In the genomic region with DNA sequence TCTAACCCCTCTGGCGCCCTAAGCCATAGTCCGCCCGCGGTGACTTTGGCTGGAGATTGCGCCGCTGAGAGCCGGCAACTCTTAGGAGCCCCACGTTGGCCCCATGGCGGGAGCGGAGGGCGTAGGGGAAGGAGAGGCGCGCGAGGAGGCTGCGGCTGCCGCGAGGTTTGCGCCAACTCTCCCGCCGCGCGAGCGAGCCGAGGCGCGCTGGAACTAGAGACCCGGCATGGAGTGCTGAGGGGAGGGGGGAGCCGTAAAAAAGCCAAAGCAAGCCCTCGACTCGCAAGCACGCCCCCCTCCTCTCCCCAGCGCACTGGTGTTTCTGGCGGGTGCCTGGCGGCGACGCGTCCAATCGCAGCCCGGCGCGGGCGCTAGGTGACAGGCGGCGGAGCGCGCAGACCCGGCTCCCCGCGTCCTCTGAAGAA, we compare ENCODE assay signal across 10 cellular contexts. TPM values are rescaled to one million over a fixed set of nuclear protein-coding genes. Genes with fewer than 3 reads are reported as not detected.
A peak's percentile ranks its signal among the peaks of the same experiment; 100 is the strongest.
DNase-seq lines count a peak whose midpoint lies in the region; ATAC-seq and TF ChIP-seq lines count a peak whose summit lies in the region.
"Had no signal": no experiment of that assay in that cellular context is flagged by ENCODE, and none has a peak within 500 bp of the region (broad histone marks: within the 10 kb centered on the region; RNA-seq: fewer than 3 reads in every experiment).

A gene with protein sequence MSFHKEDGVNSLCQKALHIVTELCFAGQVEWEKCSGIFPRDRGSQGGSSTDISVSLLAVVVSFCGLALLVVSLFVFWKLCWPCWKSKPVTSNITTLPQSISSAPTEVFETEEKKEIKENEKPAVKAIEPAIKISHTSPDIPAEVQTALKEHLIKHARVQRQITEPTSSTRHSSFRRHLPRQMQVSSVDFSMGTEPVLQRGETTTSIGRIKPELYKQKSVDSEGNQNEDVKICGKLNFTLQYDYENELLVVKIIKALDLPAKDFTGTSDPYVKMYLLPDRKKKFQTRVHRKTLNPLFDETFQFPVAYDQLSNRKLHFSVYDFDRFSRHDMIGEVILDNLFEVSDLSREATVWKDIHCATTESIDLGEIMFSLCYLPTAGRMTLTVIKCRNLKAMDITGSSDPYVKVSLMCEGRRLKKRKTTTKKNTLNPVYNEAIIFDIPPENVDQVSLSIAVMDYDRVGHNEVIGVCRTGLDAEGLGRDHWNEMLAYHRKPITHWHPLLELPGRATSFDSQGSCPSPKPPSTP (minus strand): TSS at position 233 of the 425 bp plus-strand sequence. CDS start 297 bp downstream, outside the sequence.

- TF ChIP-seq CTCF in left ventricle myocardium inferior (IDR thresholded peaks at IDR 0.05; ENCODE audit: borderline replicate concordance): no peak

- H3K27me3 ChIP-seq in left ventricle myocardium inferior (ENCODE audit: low read depth): peaks cover 74% of the 10 kb centered on the region

- peaks cover 14% of the 10 kb centered on the region for H3K4me1 ChIP-seq in left ventricle myocardium inferior

- H3K36me3 ChIP-seq in left ventricle myocardium inferior: no peaks in the 10 kb centered on the region

- no peaks in the 10 kb centered on the region for H3K9me3 ChIP-seq in left ventricle myocardium inferior (replicated peaks)

- H3K27ac ChIP-seq in left ventricle myocardium inferior (replicated peaks): no peak within 1 kb of the TSS
- H3K27ac ChIP-seq: C4-2B had no signal

- intact Hi-C loops in left ventricle myocardium inferior (cut with micrococcal nuclease) (no loop called here), sciatic nerve (cut with DNase I) (no loop called here)

- H3K4me3 ChIP-seq in left ventricle myocardium inferior: peak within 1 kb of the TSS; percentile 65

- DNase-seq in NCI-H2107 treated with DMSO at 0.1 percent for 48 hours (lab: John Stamatoyannopoulos, UW; ENCODE audit: unreplicated experiment) (peak; percentile 9), NCI-H2107 (lab: John Stamatoyannopoulos, UW) (no peak), left ventricle myocardium inferior (no peak), sciatic nerve (ENCODE audit: low spot score) (no peak), NOMO-1 treated with DMSO at 0.1 percent for 48 hours (lab: John Stamatoyannopoulos, UW; ENCODE audit: unreplicated experiment) (no peak), RKO (ENCODE audit: low spot score) (no peak)

- ATAC-seq in SK-N-SH treated with all-trans-retinoic acid at 6 μM for 48 hours (peak; percentile 61), sciatic nerve (peak; percentile 61), GM21515 (IDR thresholded peaks at IDR 0.05; ENCODE audit: unreplicated experiment) (no peak)

TF ChIP-seq in SK-N-SH treated with all-trans-retinoic acid at 6 μM for 48 hours, 23 proteins besides CTCF, POLR2A, EP300 and RAD21:
- no peak for TF ChIP-seq ZNF70 (CRISPR knock-in tag; IDR thresholded peaks at IDR 0.05)
- no peak for TF ChIP-seq TCF4 (CRISPR knock-in tag; IDR thresholded peaks at IDR 0.05; ENCODE audit: borderline replicate concordance)
- no peak for TF ChIP-seq ZNF8 (CRISPR knock-in tag; IDR thresholded peaks at IDR 0.05)
- no peak for TF ChIP-seq TOX (CRISPR knock-in tag; IDR thresholded peaks at IDR 0.05; ENCODE audit: borderline replicate concordance)
- no peak for TF ChIP-seq ESRRG (CRISPR knock-in tag; IDR thresholded peaks at IDR 0.05)
- TF ChIP-seq, protein P1, sequence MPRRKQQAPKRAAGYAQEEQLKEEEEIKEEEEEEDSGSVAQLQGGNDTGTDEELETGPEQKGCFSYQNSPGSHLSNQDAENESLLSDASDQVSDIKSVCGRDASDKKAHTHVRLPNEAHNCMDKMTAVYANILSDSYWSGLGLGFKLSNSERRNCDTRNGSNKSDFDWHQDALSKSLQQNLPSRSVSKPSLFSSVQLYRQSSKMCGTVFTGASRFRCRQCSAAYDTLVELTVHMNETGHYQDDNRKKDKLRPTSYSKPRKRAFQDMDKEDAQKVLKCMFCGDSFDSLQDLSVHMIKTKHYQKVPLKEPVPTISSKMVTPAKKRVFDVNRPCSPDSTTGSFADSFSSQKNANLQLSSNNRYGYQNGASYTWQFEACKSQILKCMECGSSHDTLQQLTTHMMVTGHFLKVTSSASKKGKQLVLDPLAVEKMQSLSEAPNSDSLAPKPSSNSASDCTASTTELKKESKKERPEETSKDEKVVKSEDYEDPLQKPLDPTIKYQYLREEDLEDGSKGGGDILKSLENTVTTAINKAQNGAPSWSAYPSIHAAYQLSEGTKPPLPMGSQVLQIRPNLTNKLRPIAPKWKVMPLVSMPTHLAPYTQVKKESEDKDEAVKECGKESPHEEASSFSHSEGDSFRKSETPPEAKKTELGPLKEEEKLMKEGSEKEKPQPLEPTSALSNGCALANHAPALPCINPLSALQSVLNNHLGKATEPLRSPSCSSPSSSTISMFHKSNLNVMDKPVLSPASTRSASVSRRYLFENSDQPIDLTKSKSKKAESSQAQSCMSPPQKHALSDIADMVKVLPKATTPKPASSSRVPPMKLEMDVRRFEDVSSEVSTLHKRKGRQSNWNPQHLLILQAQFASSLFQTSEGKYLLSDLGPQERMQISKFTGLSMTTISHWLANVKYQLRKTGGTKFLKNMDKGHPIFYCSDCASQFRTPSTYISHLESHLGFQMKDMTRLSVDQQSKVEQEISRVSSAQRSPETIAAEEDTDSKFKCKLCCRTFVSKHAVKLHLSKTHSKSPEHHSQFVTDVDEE (CRISPR knock-in tag; IDR thresholded peaks at IDR 0.05): no peak
- no peak for TF ChIP-seq ARNTL (CRISPR knock-in tag; IDR thresholded peaks at IDR 0.05; ENCODE audit: borderline replicate concordance, low read depth)
- TF ChIP-seq SNAI2 (CRISPR knock-in tag; IDR thresholded peaks at IDR 0.05): no peak
- TF ChIP-seq ZC3H10 (CRISPR knock-in tag; IDR thresholded peaks at IDR 0.05): no peak
- TF ChIP-seq ZNF565 (CRISPR knock-in tag; conservative IDR thresholded peaks at IDR 0.05; ENCODE audit: low read depth): no peak
- TF ChIP-seq ZFP30 (CRISPR knock-in tag; IDR thresholded peaks at IDR 0.05): no peak
- TF ChIP-seq OSR1 (CRISPR knock-in tag; IDR thresholded peaks at IDR 0.05): no peak
- TF ChIP-seq ISL1 (CRISPR knock-in tag; IDR thresholded peaks at IDR 0.05): no peak
- no peak for TF ChIP-seq BACH2 (CRISPR knock-in tag; IDR thresholded peaks at IDR 0.05; ENCODE audit: borderline replicate concordance)
- no peak for TF ChIP-seq RARB (CRISPR knock-in tag; IDR thresholded peaks at IDR 0.05)

RNA-seq across cellular contexts. Expression of the gene that starts here (rescaled TPM):
- total RNA-seq in left ventricle myocardium inferior (not detected), sciatic nerve (6.3 TPM)
- total RNA-seq: SK-MEL-5 had no signal
